Comparison of ENCODE assay signal across 11 cellular contexts in the genomic region with DNA sequence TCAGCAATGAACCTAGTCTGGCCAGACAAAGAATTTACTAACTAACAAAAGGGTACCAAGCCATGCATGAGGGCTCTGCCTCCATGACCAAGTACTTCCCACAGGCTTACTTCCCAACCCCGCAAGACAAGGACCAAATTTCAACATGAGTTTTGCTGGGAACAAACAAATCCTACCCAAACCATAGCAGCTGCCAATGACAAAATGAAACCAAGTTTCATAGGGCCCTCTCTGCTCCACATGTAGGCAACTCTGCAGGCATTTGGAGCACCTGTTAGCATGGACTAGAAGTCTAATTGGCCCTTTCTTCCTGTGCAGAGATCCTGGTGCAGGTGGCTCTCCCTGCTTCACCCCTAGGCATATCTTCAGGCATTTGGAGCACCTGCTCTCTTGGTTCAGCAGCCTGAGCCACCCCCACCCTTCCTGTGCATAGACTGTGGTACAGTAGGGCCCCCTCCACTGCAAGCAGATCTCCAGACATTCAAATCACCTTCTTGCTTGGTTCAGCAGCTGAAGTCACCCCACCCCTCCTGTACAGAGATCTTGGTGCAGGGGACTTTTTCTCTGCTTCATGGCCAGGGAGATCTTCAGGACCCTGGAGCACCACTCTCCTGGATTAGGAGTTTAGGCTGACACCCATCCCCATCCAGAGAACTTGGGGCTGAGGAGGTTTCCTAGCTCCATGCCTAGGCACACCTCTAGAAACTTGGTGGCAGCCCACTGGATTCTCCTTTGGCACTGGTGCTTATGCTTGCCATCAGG.
DNase-seq lines count a peak whose midpoint lies in the region; ATAC-seq and TF ChIP-seq lines count a peak whose summit lies in the region.
"Had no signal": no experiment of that assay in that cellular context is flagged by ENCODE, and none has a peak within 500 bp of the region (broad histone marks: within the 10 kb centered on the region; RNA-seq: fewer than 3 reads in every experiment).

No MANE protein-coding gene starts in this region.

- H3K4me1 ChIP-seq in CD4-positive, CD25-positive, alpha-beta regulatory T cell (ENCODE audit: control insufficient read depth, insufficient read depth, low read length, poor library complexity, severe bottlenecking): peaks cover 41% of the 10 kb centered on the region
- peaks cover 7% of the 10 kb centered on the region for H3K4me1 ChIP-seq in GM23338 (ENCODE audit: insufficient read depth)

- H3K27ac Mint-ChIP-seq in CD4-positive, CD25-positive, alpha-beta regulatory T cell: peak overlapping the region; percentile 5 to 90 (median 88)
- H3K27ac Mint-ChIP-seq in GM23338 (no peak overlapping the region), immature natural killer cell (peak overlapping the region in 4 of 6 donors; percentile 3 to 64 (median 48))
- peak overlapping the region; percentile 77 for H3K27ac Mint-ChIP-seq in activated CD4-positive, alpha-beta memory T cell treated with anti-CD3 and anti-CD28 coated beads, Interleukin-2, amount 10 ng/mL, durations not matched to agents 7 days and 5 days

- no peak overlapping the region for H3K4me2 ChIP-seq in GM23338
- H3K4me2 ChIP-seq: smooth muscle cell had no signal

- H3K9me3 ChIP-seq in CD4-positive, CD25-positive, alpha-beta regulatory T cell (ENCODE audit: control insufficient read depth in 2 of 2, low read length in 2 of 2): peaks cover 4 to 10% of the 10 kb centered on the region in 2 experiments

- no peaks in the 10 kb centered on the region for H3K27me3 Mint-ChIP-seq in CD4-positive, CD25-positive, alpha-beta regulatory T cell
- H3K27me3 Mint-ChIP-seq in GM23338 (ENCODE audit: insufficient read depth, low read depth, poor library complexity) (peaks cover 2% of the 10 kb centered on the region), immature natural killer cell (ENCODE audit: low read depth in 3 of 3) (peaks cover 0 to 9% (median 0%) of the 10 kb centered on the region in 3 donors)
- no peaks in the 10 kb centered on the region for H3K27me3 Mint-ChIP-seq in activated CD4-positive, alpha-beta memory T cell treated with anti-CD3 and anti-CD28 coated beads, Interleukin-2, amount 10 ng/mL, durations not matched to agents 7 days and 5 days

- ATAC-seq in CD4-positive, CD25-positive, alpha-beta regulatory T cell (ENCODE audit: low read depth in 2 of 2): peak; percentile 12 to 30
- no peak for ATAC-seq in GM23338
- ATAC-seq in HG03432 (IDR thresholded peaks at IDR 0.05; ENCODE audit: unreplicated experiment): no peak

- H3K9me3 Mint-ChIP-seq in CD4-positive, CD25-positive, alpha-beta regulatory T cell: peaks cover 0 to 21% (median 5%) of the 10 kb centered on the region in 7 donors
- H3K9me3 Mint-ChIP-seq in GM23338: peaks cover 18% of the 10 kb centered on the region
- H3K9me3 Mint-ChIP-seq in activated CD4-positive, alpha-beta memory T cell treated with anti-CD3 and anti-CD28 coated beads, Interleukin-2, amount 10 ng/mL, durations not matched to agents 7 days and 5 days: peaks cover 11% of the 10 kb centered on the region
- peaks cover 0 to 14% (median 8%) of the 10 kb centered on the region in 6 donors for H3K9me3 Mint-ChIP-seq in immature natural killer cell

- peak overlapping the region; percentile 34 for H3K27ac ChIP-seq in CD4-positive, CD25-positive, alpha-beta regulatory T cell (ENCODE audit: insufficient read depth, low read length, poor library complexity, severe bottlenecking)
- no peak overlapping the region for H3K27ac ChIP-seq in GM23338 (ENCODE audit: low read depth)
- H3K27ac ChIP-seq: C4-2B, foreskin keratinocyte had no signal

- no peak for TF ChIP-seq CTCF in GM23338 (conservative IDR thresholded peaks at IDR 0.05; ENCODE audit: low read depth in 2 of 2)

- peak in 1 of 3 donors; percentile 66 for DNase-seq in CD4-positive, CD25-positive, alpha-beta regulatory T cell
- DNase-seq in GM23338 (ENCODE audit: low spot score): no peak
- no peak for DNase-seq in activated CD4-positive, alpha-beta memory T cell treated with anti-CD3 and anti-CD28 coated beads, Interleukin-2, amount 10 ng/mL, durations not matched to agents 7 days and 5 days
- DNase-seq in immature natural killer cell: no peak
- DNase-seq in GM19238 (ENCODE audit: insufficient read length, low spot score): no peak
- no peak for DNase-seq in UCSD-AML1 (lab: John Stamatoyannopoulos, UW; ENCODE audit: unreplicated experiment)
- no peak for DNase-seq in effector CD8-positive, alpha-beta T cell (lab: John Stamatoyannopoulos, UW)

- no peaks in the 10 kb centered on the region for H3K36me3 ChIP-seq in CD4-positive, CD25-positive, alpha-beta regulatory T cell (ENCODE audit: control insufficient read depth, insufficient read depth, low read length)
- H3K36me3 ChIP-seq in GM23338 (ENCODE audit: insufficient read depth): no peaks in the 10 kb centered on the region; the same call in 1 of the 2 replicates

- H3K4me3 ChIP-seq in CD4-positive, CD25-positive, alpha-beta regulatory T cell (ENCODE audit: low read depth, low read length): peak overlapping the region; percentile 38
- no peak overlapping the region for H3K4me3 ChIP-seq in GM23338
- H3K4me3 ChIP-seq: smooth muscle cell had no signal

- 0 out of 2 replicates have a peak, but pooled peaks cover 6% of the 10 kb centered on the region for H3K9me2 ChIP-seq in GM23338 (ENCODE audit: insufficient read depth)

- H2AFZ ChIP-seq in GM23338: peak overlapping the region; percentile 0; the same call in 1 of the 2 replicates

- no peaks in the 10 kb centered on the region for H3K79me2 ChIP-seq in GM23338 (replicated peaks; ENCODE audit: insufficient read depth)

- H3K36me3 Mint-ChIP-seq in CD4-positive, CD25-positive, alpha-beta regulatory T cell: peaks cover 4% of the 10 kb centered on the region
- H3K36me3 Mint-ChIP-seq in GM23338 (ENCODE audit: low read depth) (peaks cover 14% of the 10 kb centered on the region; the same call in 2 of the 3 replicates), immature natural killer cell (peaks cover 0 to 10% (median 5%) of the 10 kb centered on the region in 3 donors)
- H3K36me3 Mint-ChIP-seq in activated CD4-positive, alpha-beta memory T cell treated with anti-CD3 and anti-CD28 coated beads, Interleukin-2, amount 10 ng/mL, durations not matched to agents 7 days and 5 days (ENCODE audit: low read depth): peaks cover 23% of the 10 kb centered on the region

- peaks cover 32 to 54% (median 46%) of the 10 kb centered on the region in 4 donors for H3K4me1 Mint-ChIP-seq in CD4-positive, CD25-positive, alpha-beta regulatory T cell
- H3K4me1 Mint-ChIP-seq in GM23338: peaks cover 2% of the 10 kb centered on the region; the same call in 1 of the 3 replicates
- peaks cover 76% of the 10 kb centered on the region for H3K4me1 Mint-ChIP-seq in activated CD4-positive, alpha-beta memory T cell treated with anti-CD3 and anti-CD28 coated beads, Interleukin-2, amount 10 ng/mL, durations not matched to agents 7 days and 5 days
- H3K4me1 Mint-ChIP-seq in immature natural killer cell: peaks cover 27 to 30% of the 10 kb centered on the region in 2 donors

- CTCF ChIA-PET in activated CD4-positive, alpha-beta memory T cell treated with anti-CD3 and anti-CD28 coated beads, Interleukin-2, amount 10 ng/mL, durations not matched to agents 7 days and 5 days (lab: Charles Lee): interaction anchor here (0.5 to 5.3 kb wide), 51 partner anchors 9 to 1272 kb away, joined by 3 to 73 read pairs (median 4); partner anchors contain the start of genes AMIGO2 and PCED1B

- no peaks in the 10 kb centered on the region for H3K27me3 ChIP-seq in CD4-positive, CD25-positive, alpha-beta regulatory T cell (ENCODE audit: control insufficient read depth, insufficient read depth, low read length)
- H3K27me3 ChIP-seq in GM23338 (ENCODE audit: insufficient read depth): no peaks in the 10 kb centered on the region
- H3K27me3 ChIP-seq: foreskin keratinocyte had no signal

- H3K4me3 Mint-ChIP-seq in CD4-positive, CD25-positive, alpha-beta regulatory T cell: peak overlapping the region in 2 of 4 donors; percentile 15 to 79
- no peak overlapping the region for H3K4me3 Mint-ChIP-seq in GM23338
- H3K4me3 Mint-ChIP-seq in activated CD4-positive, alpha-beta memory T cell treated with anti-CD3 and anti-CD28 coated beads, Interleukin-2, amount 10 ng/mL, durations not matched to agents 7 days and 5 days: no peak overlapping the region
- peak overlapping the region in 2 of 5 donors; percentile 53 to 55 for H3K4me3 Mint-ChIP-seq in immature natural killer cell

- no peaks in the 10 kb centered on the region for H4K20me1 ChIP-seq in GM23338 (replicated peaks; ENCODE audit: insufficient read depth)

- POLR2A ChIA-PET in activated CD4-positive, alpha-beta memory T cell treated with anti-CD3 and anti-CD28 coated beads, Interleukin-2, amount 10 ng/mL, durations not matched to agents 7 days and 5 days (lab: Charles Lee): interaction anchor here (0.6 to 9.5 kb wide), 20 partner anchors 9 to 318 kb away, joined by 3 to 159 read pairs (median 4); partner anchors contain the start of genes AMIGO2, PCED1B and RPAP3

- H3F3A ChIP-seq in GM23338 (replicated peaks; ENCODE audit: low read depth): no peaks in the 10 kb centered on the region

TF ChIP-seq in GM23338, 12 proteins besides CTCF, POLR2A, EP300 and RAD21 (continues in another document):
- TF ChIP-seq STAT1 (IDR thresholded peaks at IDR 0.05; ENCODE audit: unreplicated experiment): no peak
- no peak for TF ChIP-seq ETS1 (IDR thresholded peaks at IDR 0.05)

Comparison
In these comparisons a context has a peak if more than half of its experiments do, and no peak if none do; other contexts are left out.
1. ATAC-seq: peak in CD4-positive, CD25-positive, alpha-beta regulatory T cell (2 of 2); none in GM23338 (single experiment) and HG03432 (single experiment).